In genomic region chr6:28648035-28648877, GRCh38 we compare ENCODE assay signal across 8 cellular contexts.
DNase-seq lines count a peak whose midpoint lies in the region; ATAC-seq and TF ChIP-seq lines count a peak whose summit lies in the region.

No MANE protein-coding gene starts in this region.

- H3K4me3 ChIP-seq in NB4 (ENCODE audit: low read depth, low read length) (peak overlapping the region; percentile 74), lower lobe of right lung (peak overlapping the region; percentile 45)

- ATAC-seq in lower lobe of right lung, result peak in 1 of 2 donors; percentile 47

- DNase-seq in activated CD4-positive, alpha-beta T cell treated with anti-CD3 and anti-CD28 coated beads for 24 hours (ENCODE audit: low read depth in 2 of 2), result peak; percentile 48 to 70
- DNase-seq in activated CD4-positive, alpha-beta T cell treated with anti-CD3 and anti-CD28 coated beads, Interleukin-2, amount 50 U/mL, for 1 hour, result no peak
- peak; percentile 86 for DNase-seq in NB4 (ENCODE audit: low read depth)
- DNase-seq in SW480 (ENCODE audit: low spot score), result peak; percentile 58
- peak; percentile 64 for DNase-seq in cerebellum (ENCODE audit: low spot score)
- DNase-seq in lower lobe of right lung, result no peak
- peak; percentile 90 for DNase-seq in stimulated activated CD8-positive, alpha-beta memory T cell treated with anti-CD3 and anti-CD28 coated beads, Interleukin-4, amount 100 ng/mL, for 48 hours
- no peak for DNase-seq in NCI-H187 (lab: John Stamatoyannopoulos, UW)

- H3K9me3 ChIP-seq in lower lobe of right lung, result no peaks in the 10 kb centered on the region

- TF ChIP-seq POLR2A in NB4 (IDR thresholded peaks at IDR 0.05; ENCODE audit: extremely low read depth, insufficient read length), result no peak

- H3K27me3 ChIP-seq in lower lobe of right lung (ENCODE audit: low read depth), result peaks cover 38% of the 10 kb centered on the region

- H3K36me3 ChIP-seq in lower lobe of right lung, result no peaks in the 10 kb centered on the region

- intact Hi-C loops in lower lobe of right lung (cut with DNase I), result no loop called here

- no peak for TF ChIP-seq CTCF in NB4 (IDR thresholded peaks at IDR 0.05; ENCODE audit: low read depth, low read length)
- TF ChIP-seq CTCF in lower lobe of right lung (IDR thresholded peaks at IDR 0.05), result no peak

- peaks cover 8% of the 10 kb centered on the region for H3K4me1 ChIP-seq in lower lobe of right lung

- no peak overlapping the region for H3K27ac ChIP-seq in lower lobe of right lung

Comparison
In these comparisons a context has a peak if more than half of its experiments do, and no peak if none do; other contexts are left out.
1. DNase-seq: peak in activated CD4-positive, alpha-beta T cell treated with anti-CD3 and anti-CD28 coated beads for 24 hours (2 of 2), NB4 (single experiment), SW480 (single experiment), cerebellum (single experiment) and stimulated activated CD8-positive, alpha-beta memory T cell treated with anti-CD3 and anti-CD28 coated beads, Interleukin-4, amount 100 ng/mL, for 48 hours (single experiment); none in activated CD4-positive, alpha-beta T cell treated with anti-CD3 and anti-CD28 coated beads, Interleukin-2, amount 50 U/mL, for 1 hour (single experiment), lower lobe of right lung (single experiment) and NCI-H187 (0 of 2).